ENCODE assay signal across 1 cellular context in genomic region chr6:105492706-105493673, GRCh38.
A peak's percentile ranks its signal among the peaks of the same experiment; 100 is the strongest.
TF ChIP-seq lines count a peak whose summit lies in the region.

No MANE protein-coding gene starts in this region.

TF ChIP-seq in GM12878, 131 proteins besides CTCF, POLR2A, EP300 and RAD21 (continued from another document):
- TF ChIP-seq SUPT20H (IDR thresholded peaks at IDR 0.05; ENCODE audit: borderline replicate concordance, control insufficient read depth, low read depth, low read length) (no peak), SUZ12 (IDR thresholded peaks at IDR 0.05; ENCODE audit: unreplicated experiment) (no peak), SIN3A (IDR thresholded peaks at IDR 0.05; ENCODE audit: low read depth, low read length) (no peak), LARP7 (IDR thresholded peaks at IDR 0.05) (no peak), ZNF24 (IDR thresholded peaks at IDR 0.05) (peak; percentile 11; the same call in 1 of the 2 replicates), NFIC (IDR thresholded peaks at IDR 0.05; ENCODE audit: low read depth, low read length) (peak; percentile 84), NBN (IDR thresholded peaks at IDR 0.05) (no peak), BCLAF1 (IDR thresholded peaks at IDR 0.05) (no peak), SIX5 (IDR thresholded peaks at IDR 0.05; ENCODE audit: low read depth, low read length, severe bottlenecking) (no peak), ZBTB40 (IDR thresholded peaks at IDR 0.05; ENCODE audit: borderline replicate concordance) (no peak), YBX1 (IDR thresholded peaks at IDR 0.05) (no peak), FOXM1 (IDR thresholded peaks at IDR 0.05; ENCODE audit: low read depth, low read length) (0 out of 2 replicates have a peak, but pooled peaks have one; percentile 48), TCF3 (IDR thresholded peaks at IDR 0.05; ENCODE audit: borderline replicate concordance, insufficient read depth, low read depth, low read length) (no peak), NR2C1 (IDR thresholded peaks at IDR 0.05) (no peak), NR2F1 (conservative IDR thresholded peaks at IDR 0.05) (no peak)
